8 cellular contexts compared by ENCODE assay signal in the genomic region with DNA sequence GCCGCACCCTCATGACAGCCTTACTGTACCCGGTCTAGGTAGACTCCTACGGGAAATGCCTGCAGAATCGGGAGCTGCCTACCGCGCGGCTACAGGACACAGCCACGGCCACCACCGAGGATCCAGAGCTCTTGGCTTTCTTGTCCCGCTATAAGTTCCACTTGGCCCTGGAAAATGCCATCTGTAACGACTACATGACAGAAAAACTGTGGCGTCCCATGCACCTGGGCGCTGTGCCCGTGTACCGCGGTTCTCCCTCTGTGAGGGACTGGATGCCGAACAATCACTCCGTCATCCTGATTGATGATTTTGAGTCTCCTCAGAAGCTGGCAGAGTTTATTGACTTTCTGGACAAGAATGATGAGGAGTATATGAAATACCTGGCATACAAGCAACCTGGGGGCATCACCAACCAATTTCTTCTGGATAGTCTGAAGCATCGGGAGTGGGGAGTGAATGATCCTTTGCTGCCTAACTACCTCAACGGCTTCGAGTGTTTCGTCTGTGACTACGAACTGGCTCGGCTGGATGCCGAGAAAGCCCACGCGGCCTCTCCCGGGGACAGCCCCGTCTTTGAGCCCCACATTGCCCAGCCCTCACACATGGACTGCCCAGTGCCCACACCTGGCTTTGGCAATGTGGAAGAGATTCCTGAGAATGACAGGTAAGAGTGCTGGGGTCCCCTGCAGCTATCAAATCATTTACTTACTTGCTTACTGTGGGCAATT.
DNase-seq lines count a peak whose midpoint lies in the region; ATAC-seq and TF ChIP-seq lines count a peak whose summit lies in the region.

No MANE protein-coding gene starts in this region.

- peaks cover 66% of the 10 kb centered on the region for H3K4me1 Mint-ChIP-seq in stimulated activated effector memory CD8-positive, alpha-beta T cell treated with anti-CD3 and anti-CD28 coated beads, Interleukin-12 subunit alpha, Interleukin-12 subunit beta, amount 100 ng/mL, for 72 hours

- H3K9me2 ChIP-seq in DOHH2 (replicated peaks; ENCODE audit: control insufficient read depth, low read length), result no peaks in the 10 kb centered on the region

- peaks cover 44% of the 10 kb centered on the region for H3K4me1 ChIP-seq in DOHH2 (ENCODE audit: control insufficient read depth, low read length)
- H3K4me1 ChIP-seq in iPS-18a (ENCODE audit: control insufficient read depth, low read depth, low read length), result peaks cover 10% of the 10 kb centered on the region

- H3K27me3 ChIP-seq in DOHH2 (ENCODE audit: control insufficient read depth, low read length), result no peaks in the 10 kb centered on the region
- H3K27me3 ChIP-seq in iPS-18a (ENCODE audit: control insufficient read depth, insufficient read depth, low read length), result no peaks in the 10 kb centered on the region

- H3K79me2 ChIP-seq in DOHH2 (ENCODE audit: control insufficient read depth, low read length), result peaks cover 62% of the 10 kb centered on the region

- H3K9me3 Mint-ChIP-seq in stimulated activated effector memory CD8-positive, alpha-beta T cell treated with anti-CD3 and anti-CD28 coated beads, Interleukin-12 subunit alpha, Interleukin-12 subunit beta, amount 100 ng/mL, for 72 hours, result no peaks in the 10 kb centered on the region

- peaks cover 87% of the 10 kb centered on the region for H3K36me3 ChIP-seq in DOHH2 (ENCODE audit: control insufficient read depth, low read length)
- peaks cover 32% of the 10 kb centered on the region for H3K36me3 ChIP-seq in iPS-18a (ENCODE audit: control insufficient read depth, low read depth, low read length)

- DNase-seq in activated naive CD4-positive, alpha-beta T cell treated with anti-CD3 and anti-CD28 coated beads, Interleukin-2, amount 50 U/mL, for 16 hours, result peak; percentile 21
- DNase-seq in stimulated activated effector memory CD8-positive, alpha-beta T cell treated with anti-CD3 and anti-CD28 coated beads, Interleukin-12 subunit alpha, Interleukin-12 subunit beta, amount 100 ng/mL, for 72 hours (ENCODE audit: low spot score in 2 of 2), result peak in 1 of 2 donors; percentile 64
- DNase-seq in NK-92 (lab: John Stamatoyannopoulos, UW; ENCODE audit: unreplicated experiment) (no peak), NCI-H510A treated with DMSO at 0.1 percent for 48 hours (lab: John Stamatoyannopoulos, UW) (no peak)

- H3K9ac ChIP-seq in iPS-18a (ENCODE audit: low read length), result peak overlapping the region; percentile 67

- peak overlapping the region; percentile 94 for H3K27ac Mint-ChIP-seq in stimulated activated effector memory CD8-positive, alpha-beta T cell treated with anti-CD3 and anti-CD28 coated beads, Interleukin-12 subunit alpha, Interleukin-12 subunit beta, amount 100 ng/mL, for 72 hours

- peaks cover 12% of the 10 kb centered on the region for H3F3A ChIP-seq in DOHH2 (ENCODE audit: control insufficient read depth, insufficient read depth)

- TF ChIP-seq CTCF in DOHH2 (IDR thresholded peaks at IDR 0.05; ENCODE audit: low read depth, low read length, poor library complexity, severe bottlenecking), result no peak

- peaks cover 4% of the 10 kb centered on the region; the same call in 1 of the 2 replicates for H4K20me1 ChIP-seq in DOHH2 (ENCODE audit: control insufficient read depth, insufficient read depth, low read depth, low read length)

- ATAC-seq in HG02973 (IDR thresholded peaks at IDR 0.05; ENCODE audit: unreplicated experiment) (peak; percentile 2), GM19328 (IDR thresholded peaks at IDR 0.05; ENCODE audit: unreplicated experiment) (no peak)
- peak; percentile 2 for ATAC-seq in stimulated activated effector memory CD8-positive, alpha-beta T cell treated with anti-CD3 and anti-CD28 coated beads, Interleukin-12 subunit alpha, Interleukin-12 subunit beta, amount 100 ng/mL, for 72 hours

- peak overlapping the region; percentile 74 for H3K4me2 ChIP-seq in DOHH2 (ENCODE audit: low read length)

- peaks cover 100% of the 10 kb centered on the region for H3K36me3 Mint-ChIP-seq in stimulated activated effector memory CD8-positive, alpha-beta T cell treated with anti-CD3 and anti-CD28 coated beads, Interleukin-12 subunit alpha, Interleukin-12 subunit beta, amount 100 ng/mL, for 72 hours

- H3K4me3 ChIP-seq in DOHH2 (ENCODE audit: low read length) (peak overlapping the region; percentile 95), iPS-18a (ENCODE audit: low read length) (peak overlapping the region; percentile 87)

- peak overlapping the region; percentile 90 for H3K4me3 Mint-ChIP-seq in stimulated activated effector memory CD8-positive, alpha-beta T cell treated with anti-CD3 and anti-CD28 coated beads, Interleukin-12 subunit alpha, Interleukin-12 subunit beta, amount 100 ng/mL, for 72 hours

- H3K27ac ChIP-seq in DOHH2 (ENCODE audit: low read depth, low read length) (peak overlapping the region; percentile 80), iPS-18a (ENCODE audit: low read length) (no peak overlapping the region)

- H3K9me3 ChIP-seq in DOHH2 (ENCODE audit: control insufficient read depth, insufficient read depth, low read length), result no peaks in the 10 kb centered on the region
- H3K9me3 ChIP-seq in iPS-18a (ENCODE audit: control insufficient read depth, low read depth, low read length), result no peaks in the 10 kb centered on the region
